Comparison of ENCODE assay signal across 6 cellular contexts in the genomic region with DNA sequence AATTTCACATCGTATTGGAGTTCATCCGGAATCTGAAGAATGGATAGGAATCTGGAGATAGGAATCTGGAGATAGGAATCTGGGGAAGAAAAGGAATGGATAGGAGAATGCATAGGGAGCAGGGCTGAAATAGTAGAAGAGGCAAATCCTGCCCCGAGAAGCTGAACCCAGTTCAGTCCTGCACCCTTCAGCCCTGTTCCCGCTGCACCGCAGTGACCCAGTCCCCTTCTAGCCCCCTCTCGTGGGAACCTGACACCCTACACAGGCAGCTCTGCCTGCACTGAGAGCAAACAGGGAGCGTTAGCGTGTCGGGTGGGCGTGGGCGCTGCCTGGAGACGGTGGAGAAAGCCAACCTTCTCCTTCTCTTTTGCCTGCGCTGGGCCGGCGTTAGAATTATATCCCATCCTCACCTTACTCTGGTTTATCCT. TPM values are rescaled to one million over a fixed set of nuclear protein-coding genes. Genes with fewer than 3 reads are reported as not detected.
A peak's percentile ranks its signal among the peaks of the same experiment; 100 is the strongest.
DNase-seq lines count a peak whose midpoint lies in the region; ATAC-seq and TF ChIP-seq lines count a peak whose summit lies in the region.

No MANE protein-coding gene starts in this region.

- peak overlapping the region in 3 of 4 donors; percentile 7 to 49 (median 30) for H3K4me3 ChIP-seq in transverse colon

- TF ChIP-seq POLR2A in transverse colon (IDR thresholded peaks at IDR 0.05): no peak

- peaks cover 62% of the 10 kb centered on the region for H3K27me3 ChIP-seq in transverse colon

- H3K4me1 ChIP-seq in transverse colon: peaks cover 5 to 18% (median 16%) of the 10 kb centered on the region in 4 donors

- no peaks in the 10 kb centered on the region for H3K4me1 Mint-ChIP-seq in activated naive CD4-positive, alpha-beta T cell treated with anti-CD3 and anti-CD28 coated beads, Interleukin-2, amount 50 U/mL, for 24 hours

- TF ChIP-seq EP300 in transverse colon (IDR thresholded peaks at IDR 0.05; ENCODE audit: low read depth): no peak

- no peaks in the 10 kb centered on the region for H3K9me3 Mint-ChIP-seq in activated naive CD4-positive, alpha-beta T cell treated with anti-CD3 and anti-CD28 coated beads, Interleukin-2, amount 50 U/mL, for 24 hours

- H3K36me3 ChIP-seq in transverse colon: no peaks in the 10 kb centered on the region

- 14 to 19% methylated on average over 2 to 15 of the region's 15 CpGs for WGBS in transverse colon (ENCODE audit: low coverage in 1 of 2), 2 donors

- intact Hi-C loops in transverse colon (cut with DNase I; ENCODE audit: low total_unique reads): no loop called here

- no peaks in the 10 kb centered on the region for H3K36me3 Mint-ChIP-seq in activated naive CD4-positive, alpha-beta T cell treated with anti-CD3 and anti-CD28 coated beads, Interleukin-2, amount 50 U/mL, for 24 hours

- TF ChIP-seq CTCF in transverse colon (IDR thresholded peaks at IDR 0.05): no peak

- peaks cover 3% of the 10 kb centered on the region for H3K27me3 Mint-ChIP-seq in activated naive CD4-positive, alpha-beta T cell treated with anti-CD3 and anti-CD28 coated beads, Interleukin-2, amount 50 U/mL, for 24 hours

- no peak overlapping the region for H3K27ac ChIP-seq in transverse colon

- peak overlapping the region; percentile 75 for H3K4me3 Mint-ChIP-seq in activated naive CD4-positive, alpha-beta T cell treated with anti-CD3 and anti-CD28 coated beads, Interleukin-2, amount 50 U/mL, for 24 hours

- ATAC-seq in HG02588 (IDR thresholded peaks at IDR 0.05; ENCODE audit: unreplicated experiment): no peak

- H3K27ac Mint-ChIP-seq in activated naive CD4-positive, alpha-beta T cell treated with anti-CD3 and anti-CD28 coated beads, Interleukin-2, amount 50 U/mL, for 24 hours: no peak overlapping the region

- DNase-seq in activated naive CD4-positive, alpha-beta T cell treated with Interleukin-2 at 50 U/mL for 16 hours: no peak
- peak; percentile 35 for DNase-seq in iPS-NIHi11 (ENCODE audit: low spot score)
- no peak for DNase-seq in transverse colon
- no peak for DNase-seq in GM03348 (ENCODE audit: low spot score)

- in situ Hi-C loops in transverse colon (cut with MboI; ENCODE audit: low pct_ligation_motif_present in 1 of 4, low pct_unique_long_range_greater_than_20kb in 1 of 4, low sequenced_read_pairs in 3 of 4): no loop called here

- H3K9me3 ChIP-seq in transverse colon: no peaks in the 10 kb centered on the region

RNA-seq across cellular contexts. Expression of gene CCKBR, which starts 1.1 kb away (rescaled TPM):
- under 1 TPM in 1 of 4 donors, not detected in 3; 0.48 TPM for total RNA-seq in transverse colon

RNA-seq across cellular contexts. Expression of gene CNGA4, which starts 19.7 kb away (rescaled TPM):
- total RNA-seq in transverse colon: under 1 TPM in 1 of 4 donors, not detected in 3; 0.14 TPM

RNA-seq across cellular contexts. Expression of gene FHIP1B, which starts 24.1 kb away (rescaled TPM):
- 100 to 1,000 TPM; 190 to 681 (median 228) TPM for total RNA-seq in transverse colon

RNA-seq across cellular contexts. Expression of gene C11orf42, which starts 53.2 kb away (rescaled TPM):
- not detected for total RNA-seq in transverse colon

RNA-seq across cellular contexts. Expression of gene OR52W1, which starts 59.6 kb away (rescaled TPM):
- total RNA-seq in transverse colon: not detected
